In the genomic region with DNA sequence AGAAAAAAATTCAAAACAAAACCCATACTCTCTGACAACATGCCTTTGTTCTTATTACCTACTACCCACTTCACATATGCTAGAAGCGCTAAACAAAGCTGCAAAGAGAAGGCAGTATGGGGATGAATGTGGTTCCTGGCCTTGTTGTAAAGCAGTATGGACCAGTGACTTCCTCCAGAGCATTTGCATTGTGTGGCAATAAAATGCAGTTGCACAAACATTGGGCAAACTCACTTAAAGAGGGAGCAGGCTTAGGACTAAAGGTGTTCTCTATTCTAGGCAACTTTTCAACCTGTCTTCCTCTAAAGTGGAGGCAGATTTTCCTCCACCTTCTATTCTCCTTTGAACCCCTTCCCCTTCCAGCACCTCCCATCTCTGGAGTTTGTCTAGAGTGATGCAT, we compare ENCODE assay signal across 23 cellular contexts. TPM values are rescaled to one million over a fixed set of nuclear protein-coding genes. Genes with fewer than 3 reads are reported as not detected.
"Had no signal": no experiment of that assay in that cellular context is flagged by ENCODE, and none has a peak within 500 bp of the region (broad histone marks: within the 10 kb centered on the region; RNA-seq: fewer than 3 reads in every experiment).

No MANE protein-coding gene starts in this region.

- H3K27me3 Mint-ChIP-seq: central memory CD8-positive, alpha-beta T cell; stimulated activated naive B cell treated with anti-CD40 and anti-IgM and Interleukin-4, amounts not matched to agents 10 μg/mL and 1 μg/mL and 100 μg/mL, for 72 hours had no signal

- H3K36me3 Mint-ChIP-seq: memory B cell; natural killer cell treated with Interleukin-12 subunit alpha and Interleukin-12 subunit beta and Interleukin-15 and Interleukin-18, amount 100 ng/mL, for 72 hours; stimulated activated naive B cell treated with anti-CD40 and anti-IgM and Interleukin-4, amounts not matched to agents 10 μg/mL and 1 μg/mL and 100 μg/mL, for 72 hours had no signal

- DNase-seq: activated CD4-positive, alpha-beta T cell treated with anti-CD3 and anti-CD28 coated beads, Interleukin-2, amount 50 U/mL, for 1 hour; activated CD8-positive, alpha-beta memory T cell treated with anti-CD3 and anti-CD28 coated beads for 24 hours; anterior cingulate cortex; brain microvascular endothelial cell; cortex of kidney; effector memory CD8-positive, alpha-beta T cell; foreskin keratinocyte; glutamatergic neuron; hypothalamus; kidney; left ventricle myocardium superior; stimulated activated CD4-positive, alpha-beta T cell treated with anti-CD3 and anti-CD28 coated beads, Interleukin-15, amount 100 ng/mL, for 24 hours; stimulated activated CD4-positive, alpha-beta T cell treated with anti-CD3 and anti-CD28 coated beads, Interleukin-4, amount 100 ng/mL, for 1 hour; stimulated activated naive B cell treated with anti-CD40 and anti-IgM and Interleukin-4, amounts not matched to agents 10 μg/mL and 1 μg/mL and 100 μg/mL, for 72 hours; tibial artery had no signal

- H3K9me3 ChIP-seq: tibial artery, vagina had no signal

- H3K4me3 Mint-ChIP-seq: central memory CD8-positive, alpha-beta T cell; effector memory CD8-positive, alpha-beta T cell; memory B cell; natural killer cell treated with Interleukin-12 subunit alpha and Interleukin-12 subunit beta and Interleukin-15 and Interleukin-18, amount 100 ng/mL, for 72 hours; stimulated activated naive B cell treated with anti-CD40 and anti-IgM and Interleukin-4, amounts not matched to agents 10 μg/mL and 1 μg/mL and 100 μg/mL, for 72 hours had no signal

- H3K4me1 ChIP-seq: foreskin keratinocyte, tibial artery, vagina had no signal

- H3K4me1 Mint-ChIP-seq: central memory CD8-positive, alpha-beta T cell; memory B cell; stimulated activated naive B cell treated with anti-CD40 and anti-IgM and Interleukin-4, amounts not matched to agents 10 μg/mL and 1 μg/mL and 100 μg/mL, for 72 hours had no signal

- H3K9me3 Mint-ChIP-seq: central memory CD8-positive, alpha-beta T cell; effector memory CD8-positive, alpha-beta T cell; memory B cell; natural killer cell treated with Interleukin-12 subunit alpha and Interleukin-12 subunit beta and Interleukin-15 and Interleukin-18, amount 100 ng/mL, for 72 hours; stimulated activated naive B cell treated with anti-CD40 and anti-IgM and Interleukin-4, amounts not matched to agents 10 μg/mL and 1 μg/mL and 100 μg/mL, for 72 hours had no signal

- ATAC-seq: activated CD4-positive, CD25-positive, alpha-beta regulatory T cell treated with anti-CD3 and anti-CD28 coated beads, Interleukin-2, amount 50 U/mL, for 24 hours; effector memory CD8-positive, alpha-beta T cell; foreskin keratinocyte; left ventricle myocardium superior; natural killer cell treated with Interleukin-12 subunit alpha and Interleukin-12 subunit beta and Interleukin-15 and Interleukin-18, amount 100 ng/mL, for 72 hours; stimulated activated naive B cell treated with anti-CD40 and anti-IgM and Interleukin-4, amounts not matched to agents 10 μg/mL and 1 μg/mL and 100 μg/mL, for 72 hours had no signal

- H3K27ac ChIP-seq: brain microvascular endothelial cell, foreskin keratinocyte, tibial artery, vagina had no signal

- H3K4me3 ChIP-seq: tibial artery, vagina had no signal

- H3K27ac Mint-ChIP-seq: effector memory CD8-positive, alpha-beta T cell; memory B cell; natural killer cell treated with Interleukin-12 subunit alpha and Interleukin-12 subunit beta and Interleukin-15 and Interleukin-18, amount 100 ng/mL, for 72 hours; stimulated activated naive B cell treated with anti-CD40 and anti-IgM and Interleukin-4, amounts not matched to agents 10 μg/mL and 1 μg/mL and 100 μg/mL, for 72 hours had no signal

- H3K36me3 ChIP-seq: brain microvascular endothelial cell, tibial artery, vagina had no signal

- H3K27me3 ChIP-seq: brain microvascular endothelial cell, vagina had no signal

- FAIRE-seq: kidney had no signal

RNA-seq across cellular contexts. Expression of a gene that starts 17.1 kb away (rescaled TPM):
- total RNA-seq: foreskin keratinocyte; kidney; left ventricle myocardium superior; natural killer cell treated with Interleukin-12 subunit alpha and Interleukin-12 subunit beta and Interleukin-15 and Interleukin-18, amount 100 ng/mL, for 72 hours; posterior vena cava; skeletal muscle tissue; subcutaneous adipose tissue; vagina had no signal
- polyA plus RNA-seq: foreskin keratinocyte had no signal
